Comparison of ENCODE assay signal across 18 cellular contexts in genomic region chr21:25964009-25964408, GRCh38.
A peak's percentile ranks its signal among the peaks of the same experiment; 100 is the strongest.
DNase-seq lines count a peak whose midpoint lies in the region; ATAC-seq, FAIRE-seq and TF ChIP-seq lines count a peak whose summit lies in the region.
"Had no signal": no experiment of that assay in that cellular context is flagged by ENCODE, and none has a peak within 500 bp of the region (broad histone marks: within the 10 kb centered on the region; RNA-seq: fewer than 3 reads in every experiment).

No MANE protein-coding gene starts in this region.

- peaks cover 43% of the 10 kb centered on the region for H3K36me3 Mint-ChIP-seq in WTC11
- H3K36me3 Mint-ChIP-seq in CD4-positive, alpha-beta T cell (ENCODE audit: low read depth), result peaks cover 4% of the 10 kb centered on the region

- H3K36me3 ChIP-seq in heart right ventricle, result peaks cover 0 to 25% (median 4%) of the 10 kb centered on the region in 9 donors
- no peaks in the 10 kb centered on the region for H3K36me3 ChIP-seq in rectal smooth muscle tissue (ENCODE audit: control insufficient read depth, insufficient read depth, low read length)

- peaks cover 81% of the 10 kb centered on the region for H3K4me1 Mint-ChIP-seq in WTC11
- H3K4me1 Mint-ChIP-seq in CD4-positive, alpha-beta T cell (ENCODE audit: low read depth), result peaks cover 13% of the 10 kb centered on the region

- POLR2A ChIA-PET in WTC11 (lab: Charles Lee), result no interaction called here
- POLR2A ChIA-PET in CD4-positive, alpha-beta T cell (lab: Charles Lee), result no interaction called here

- H3K9ac ChIP-seq in rectal smooth muscle tissue (ENCODE audit: low read length), result no peak overlapping the region
- H3K9ac ChIP-seq: SK-N-SH had no signal

- H3K4me3 ChIP-seq in heart right ventricle, result no peak overlapping the region
- no peak overlapping the region for H3K4me3 ChIP-seq in rectal smooth muscle tissue (ENCODE audit: low read length)

- H3K27me3 ChIP-seq in heart right ventricle (no peaks in the 10 kb centered on the region), rectal smooth muscle tissue (ENCODE audit: control insufficient read depth, insufficient read depth, low read length) (no peaks in the 10 kb centered on the region)
- H3K27me3 ChIP-seq in CD4-positive, alpha-beta T cell (ENCODE audit: control insufficient read depth, insufficient read depth, low read length), result no peaks in the 10 kb centered on the region

- WGBS in heart right ventricle, 2 donors, result 69 to 85% methylated on average over 5 of the region's 5 CpGs

- no peak for TF ChIP-seq POLR2A in H54 (IDR thresholded peaks at IDR 0.05; ENCODE audit: low read depth, low read length)

- H3K27me3 Mint-ChIP-seq in WTC11 (ENCODE audit: low read depth), result no peaks in the 10 kb centered on the region; the same call in 1 of the 2 replicates
- H3K27me3 Mint-ChIP-seq in CD4-positive, alpha-beta T cell, result no peaks in the 10 kb centered on the region

- no peak for TF ChIP-seq CTCF in WTC11 (IDR thresholded peaks at IDR 0.05)
- TF ChIP-seq CTCF in heart right ventricle (IDR thresholded peaks at IDR 0.05), result no peak
- TF ChIP-seq CTCF in CD4-positive, alpha-beta T cell (IDR thresholded peaks at IDR 0.05), result no peak

- ATAC-seq in WTC11, result no peak
- peak in 7 of 8 donors; percentile 61 to 92 (median 76) for ATAC-seq in heart right ventricle
- no peak for ATAC-seq in HG03045 (IDR thresholded peaks at IDR 0.05; ENCODE audit: unreplicated experiment)
- ATAC-seq in HG03469 (IDR thresholded peaks at IDR 0.05; ENCODE audit: unreplicated experiment), result no peak
- ATAC-seq in CD4-positive, alpha-beta T cell (ENCODE audit: poor library complexity), result no peak
- ATAC-seq: activated CD4-positive, CD25-positive, alpha-beta regulatory T cell treated with anti-CD3 and anti-CD28 coated beads, Interleukin-2, amount 50 U/mL, for 24 hours had no signal

- H3K4me1 ChIP-seq in heart right ventricle (peaks cover 0 to 53% (median 31%) of the 10 kb centered on the region in 9 donors), rectal smooth muscle tissue (ENCODE audit: control insufficient read depth, insufficient read depth, low read length) (no peaks in the 10 kb centered on the region)

- H3K27ac Mint-ChIP-seq in WTC11, result peak overlapping the region; percentile 84
- no peak overlapping the region for H3K27ac Mint-ChIP-seq in CD4-positive, alpha-beta T cell

- FAIRE-seq in H54 (lab: Jason Lieb, UNC), result peak; percentile 27
- FAIRE-seq: urothelium cell line had no signal

- no peaks in the 10 kb centered on the region for H3K9me3 Mint-ChIP-seq in WTC11
- H3K9me3 Mint-ChIP-seq in CD4-positive, alpha-beta T cell, result no peaks in the 10 kb centered on the region

- intact Hi-C loops in heart right ventricle (cut with DNase I), result no loop called here
- intact Hi-C loops in CD4-positive, alpha-beta T cell (cut with DNase I, micrococcal nuclease), result no loop called here

- H3K27ac ChIP-seq in heart right ventricle (peak overlapping the region in 9 of 10 donors; percentile 1 to 86 (median 36)), rectal smooth muscle tissue (ENCODE audit: low read depth, low read length) (peak overlapping the region; percentile 17)
- H3K27ac ChIP-seq in CD4-positive, alpha-beta T cell (ENCODE audit: low read depth, low read length), result no peak overlapping the region
- H3K27ac ChIP-seq: HL-60 had no signal

- no peak overlapping the region for H3K4me3 Mint-ChIP-seq in WTC11
- no peak overlapping the region for H3K4me3 Mint-ChIP-seq in CD4-positive, alpha-beta T cell

- CTCF ChIA-PET in WTC11 (lab: Charles Lee), result no interaction called here
- CTCF ChIA-PET in CD4-positive, alpha-beta T cell (lab: Charles Lee), result no interaction called here

- H3K9me3 ChIP-seq in heart right ventricle, result no peaks in the 10 kb centered on the region
- H3K9me3 ChIP-seq in CD4-positive, alpha-beta T cell (ENCODE audit: control insufficient read depth, low read length), result no peaks in the 10 kb centered on the region
- H3K9me3 ChIP-seq: SK-N-SH had no signal

- DNase-seq in H54 (ENCODE audit: insufficient read length, low spot score) (no peak), WTC11 (ENCODE audit: low spot score) (no peak), heart right ventricle (peak in 1 of 2 donors; percentile 27), putamen (ENCODE audit: low spot score) (no peak)
- no peak for DNase-seq in CD4-positive, alpha-beta T cell
- DNase-seq: activated effector memory CD4-positive, alpha-beta T cell treated with anti-CD3 and anti-CD28 coated beads, Interleukin-2, amount 50 U/mL, for 16 hours; cerebellar nuclear complex; mesendoderm; NCI-H1105; NCI-H524 treated with DMSO at 0.1 percent for 48 hours; retina; SK-N-SH had no signal

TF ChIP-seq in WTC11, 78 proteins besides CTCF, POLR2A, EP300 and RAD21:
- TF ChIP-seq, protein P1, sequence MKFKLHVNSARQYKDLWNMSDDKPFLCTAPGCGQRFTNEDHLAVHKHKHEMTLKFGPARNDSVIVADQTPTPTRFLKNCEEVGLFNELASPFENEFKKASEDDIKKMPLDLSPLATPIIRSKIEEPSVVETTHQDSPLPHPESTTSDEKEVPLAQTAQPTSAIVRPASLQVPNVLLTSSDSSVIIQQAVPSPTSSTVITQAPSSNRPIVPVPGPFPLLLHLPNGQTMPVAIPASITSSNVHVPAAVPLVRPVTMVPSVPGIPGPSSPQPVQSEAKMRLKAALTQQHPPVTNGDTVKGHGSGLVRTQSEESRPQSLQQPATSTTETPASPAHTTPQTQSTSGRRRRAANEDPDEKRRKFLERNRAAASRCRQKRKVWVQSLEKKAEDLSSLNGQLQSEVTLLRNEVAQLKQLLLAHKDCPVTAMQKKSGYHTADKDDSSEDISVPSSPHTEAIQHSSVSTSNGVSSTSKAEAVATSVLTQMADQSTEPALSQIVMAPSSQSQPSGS (CRISPR knock-in tag; IDR thresholded peaks at IDR 0.05; ENCODE audit: borderline replicate concordance, low read depth), result no peak
- no peak for TF ChIP-seq ZNF121 (CRISPR knock-in tag; IDR thresholded peaks at IDR 0.05)
- TF ChIP-seq ZNF138 (CRISPR knock-in tag; conservative IDR thresholded peaks at IDR 0.05), result no peak
- no peak for TF ChIP-seq AR (CRISPR knock-in tag; IDR thresholded peaks at IDR 0.05)
- no peak for TF ChIP-seq ZNF317 (CRISPR knock-in tag; IDR thresholded peaks at IDR 0.05; ENCODE audit: borderline replicate concordance, low read depth)
- no peak for TF ChIP-seq ZNF219 (CRISPR knock-in tag; IDR thresholded peaks at IDR 0.05; ENCODE audit: borderline replicate concordance)
- TF ChIP-seq NFYB (CRISPR knock-in tag; conservative IDR thresholded peaks at IDR 0.05; ENCODE audit: low read depth), result no peak
- no peak for TF ChIP-seq PRDM15 (CRISPR knock-in tag; IDR thresholded peaks at IDR 0.05)
- TF ChIP-seq ELF4 (CRISPR knock-in tag; IDR thresholded peaks at IDR 0.05; ENCODE audit: low read depth), result no peak
- no peak for TF ChIP-seq TP53 (CRISPR knock-in tag; IDR thresholded peaks at IDR 0.05)
- TF ChIP-seq IRF2 (CRISPR knock-in tag; IDR thresholded peaks at IDR 0.05; ENCODE audit: borderline replicate concordance, low read depth), result no peak
- TF ChIP-seq ESRRA (CRISPR knock-in tag; IDR thresholded peaks at IDR 0.05; ENCODE audit: borderline replicate concordance), result no peak

Comparison
In these comparisons a context has a peak if more than half of its experiments do, and no peak if none do; other contexts are left out.
1. ATAC-seq: peak in heart right ventricle (7 of 8); none in WTC11 (single experiment), HG03045 (single experiment), HG03469 (single experiment) and CD4-positive, alpha-beta T cell (single experiment).